Comparison of ENCODE assay signal across 8 cellular contexts in genomic region chr11:66593303-66593635, GRCh38. TPM values are rescaled to one million over a fixed set of nuclear protein-coding genes. Genes with fewer than 3 reads are reported as not detected.
DNase-seq lines count a peak whose midpoint lies in the region; ATAC-seq and TF ChIP-seq lines count a peak whose summit lies in the region.

No MANE protein-coding gene starts in this region.

- H3K36me3 Mint-ChIP-seq in chondrocyte (ENCODE audit: low read depth): no peaks in the 10 kb centered on the region

- H3K27me3 ChIP-seq in HUES48 (ENCODE audit: control insufficient read depth, insufficient read depth, low read length) (peaks cover 5% of the 10 kb centered on the region; the same call in 1 of the 2 replicates), mucosa of stomach (ENCODE audit: control insufficient read depth, insufficient read depth, low read length) (no peaks in the 10 kb centered on the region)

- H3K27me3 Mint-ChIP-seq in chondrocyte (ENCODE audit: low read depth): no peaks in the 10 kb centered on the region

- H3K4me3 ChIP-seq in HUES48 (ENCODE audit: low read depth, low read length) (peak overlapping the region; percentile 60), mucosa of stomach (ENCODE audit: low read length) (peak overlapping the region; percentile 94)

- H3K9me3 ChIP-seq in HUES48 (ENCODE audit: control insufficient read depth, insufficient read depth, low read length): peaks cover 8% of the 10 kb centered on the region
- H3K9me3 ChIP-seq in mucosa of stomach (ENCODE audit: control insufficient read depth, low read length): no peaks in the 10 kb centered on the region

- H3K27ac Mint-ChIP-seq in chondrocyte (ENCODE audit: unreplicated experiment): peak overlapping the region; percentile 99

- H3K9ac ChIP-seq in HUES48 (ENCODE audit: low read depth, low read length) (peak overlapping the region; percentile 19; the same call in 1 of the 2 replicates), mucosa of stomach (ENCODE audit: low read length) (peak overlapping the region; percentile 89)

- H3K4me3 Mint-ChIP-seq in chondrocyte (ENCODE audit: unreplicated experiment): peak overlapping the region; percentile 100

- H3K4me1 ChIP-seq in HUES48 (ENCODE audit: control insufficient read depth, insufficient read depth, low read length) (0 out of 2 replicates have a peak, but pooled peaks cover 5% of the 10 kb centered on the region), mucosa of stomach (ENCODE audit: control insufficient read depth, insufficient read depth, low read length) (peaks cover 30% of the 10 kb centered on the region)

- H3K27ac ChIP-seq in HUES48 (ENCODE audit: low read depth, low read length): peak overlapping the region; percentile 71

- DNase-seq in chondrocyte (ENCODE audit: low spot score) (no peak), nucleus accumbens (lab: John Stamatoyannopoulos, UW) (no peak), NCI-H187 (lab: John Stamatoyannopoulos, UW) (no peak), COLO829 (ENCODE audit: low spot score) (no peak)
- DNase-seq in stimulated activated CD4-positive, alpha-beta T cell treated with anti-CD3 and anti-CD28 coated beads, Interleukin-12 subunit alpha, Interleukin-12 subunit beta, amount 100 ng/mL, for 4 hours: no peak

- no peak for TF ChIP-seq CTCF in chondrocyte (IDR thresholded peaks at IDR 0.05)

- H3K36me3 ChIP-seq in HUES48 (ENCODE audit: control insufficient read depth, insufficient read depth, low read length) (no peaks in the 10 kb centered on the region), mucosa of stomach (ENCODE audit: control insufficient read depth, insufficient read depth, low read length) (no peaks in the 10 kb centered on the region)

- H3K4me1 Mint-ChIP-seq in chondrocyte (ENCODE audit: low read depth): peaks cover 25% of the 10 kb centered on the region

- no peaks in the 10 kb centered on the region for H3K9me3 Mint-ChIP-seq in chondrocyte (ENCODE audit: low read depth)

- ATAC-seq in GM18873 (IDR thresholded peaks at IDR 0.05; ENCODE audit: low FRiP score, unreplicated experiment): peak; percentile 23

RNA-seq across cellular contexts. Expression of gene CCS, which starts 0.3 kb away (rescaled TPM):
- 31.0 to 34.2 TPM (median 32.3 TPM) in 3 replicates for total RNA-seq in chondrocyte

RNA-seq across cellular contexts. Expression of gene CCDC87, which starts 0.4 kb away (rescaled TPM):
- 0.23 to 0.32 TPM (median 0.27 TPM) in 3 replicates for total RNA-seq in chondrocyte

RNA-seq across cellular contexts. Expression of gene RBM14, which starts 23.2 kb away (rescaled TPM):
- 43.9 to 65.2 TPM (median 45.6 TPM) in 3 replicates for total RNA-seq in chondrocyte

RNA-seq across cellular contexts. Expression of gene CTSF, which starts 24.9 kb away (rescaled TPM):
- not detected in 3 replicates for total RNA-seq in chondrocyte

RNA-seq across cellular contexts. Expression of gene RBM4, which starts 45.2 kb away (rescaled TPM):
- 109 to 118 TPM (median 117 TPM) in 3 replicates for total RNA-seq in chondrocyte
